In genomic region chr21:42031816-42032215, GRCh38 we compare ENCODE assay signal across 26 cellular contexts. TPM values are rescaled to one million over a fixed set of nuclear protein-coding genes. Genes with fewer than 3 reads are reported as not detected.
DNase-seq lines count a peak whose midpoint lies in the region; TF ChIP-seq lines count a peak whose summit lies in the region.
"Had no signal": no experiment of that assay in that cellular context is flagged by ENCODE, and none has a peak within 500 bp of the region (broad histone marks: within the 10 kb centered on the region; RNA-seq: fewer than 3 reads in every experiment).

No MANE protein-coding gene starts in this region.

- no peaks in the 10 kb centered on the region for H3K9me3 ChIP-seq in OCI-LY1 (ENCODE audit: low read length)
- H3K9me3 ChIP-seq: BE2C, Caco-2, esophagus squamous epithelium, gastrocnemius medialis, right atrium auricular region, tibial nerve had no signal

- H2AFZ ChIP-seq in OCI-LY1 (ENCODE audit: low read length) = no peak overlapping the region
- H2AFZ ChIP-seq: parathyroid adenoma had no signal

- no peaks in the 10 kb centered on the region for H3K36me3 ChIP-seq in OCI-LY1 (ENCODE audit: insufficient read depth, low read length)
- H3K36me3 ChIP-seq: BE2C, cardiac muscle cell, esophagus squamous epithelium, gastrocnemius medialis, right atrium auricular region, tibial nerve had no signal

- H4K20me1 ChIP-seq in OCI-LY1 (ENCODE audit: insufficient read depth, low read length) = no peaks in the 10 kb centered on the region

- H3K9ac ChIP-seq in OCI-LY1 (ENCODE audit: low read length) = peak overlapping the region; percentile 35; the same call in 1 of the 2 replicates
- H3K9ac ChIP-seq: parathyroid adenoma had no signal

- H3K27ac ChIP-seq in OCI-LY1 (ENCODE audit: low read depth, low read length, poor library complexity, severe bottlenecking) = peak overlapping the region; percentile 99
- H3K27ac ChIP-seq: cardiac muscle cell, esophagus squamous epithelium, gastrocnemius medialis, parathyroid adenoma, right atrium auricular region, SK-N-MC, tibial nerve had no signal

- no peaks in the 10 kb centered on the region for H3K79me2 ChIP-seq in OCI-LY1 (ENCODE audit: insufficient read depth, low read length)
- H3K79me2 ChIP-seq: parathyroid adenoma had no signal

- no peak for TF ChIP-seq CTCF in OCI-LY1 (IDR thresholded peaks at IDR 0.05; ENCODE audit: low read length)

- no peaks in the 10 kb centered on the region for H3K27me3 ChIP-seq in OCI-LY1 (ENCODE audit: insufficient read depth, low read length)
- H3K27me3 ChIP-seq: BE2C, cardiac muscle cell, esophagus squamous epithelium, gastrocnemius medialis, right atrium auricular region, tibial nerve had no signal

- no peaks in the 10 kb centered on the region for H3K9me2 ChIP-seq in OCI-LY1 (ENCODE audit: low read depth, low read length)

- H3K4me1 ChIP-seq in OCI-LY1 (ENCODE audit: insufficient read depth, low read length, severe bottlenecking) = peaks cover 65% of the 10 kb centered on the region
- H3K4me1 ChIP-seq: BE2C, Caco-2, esophagus squamous epithelium, gastrocnemius medialis, parathyroid adenoma, right atrium auricular region, tibial nerve had no signal

- H3K4me2 ChIP-seq in OCI-LY1 (ENCODE audit: low read length) = peak overlapping the region; percentile 22; the same call in 1 of the 2 replicates

- DNase-seq in DMS79 (lab: John Stamatoyannopoulos, UW) = peak; percentile 6
- peak; percentile 25 for DNase-seq in NCI-H1092 (lab: John Stamatoyannopoulos, UW)
- DNase-seq in myocyte (ENCODE audit: low read depth) = peak; percentile 46
- no peak for DNase-seq in LoVo (ENCODE audit: low spot score)
- no peak for DNase-seq in occipital lobe (lab: John Stamatoyannopoulos, UW)
- no peak for DNase-seq in NOMO-1 treated with DMSO at 0.1 percent for 48 hours (lab: John Stamatoyannopoulos, UW; ENCODE audit: unreplicated experiment)
- DNase-seq: ACHN; activated CD4-positive, CD25-positive, alpha-beta regulatory T cell treated with anti-CD3 and anti-CD28 coated beads, Interleukin-2, amount 50 U/mL, for 72 hours; activated CD8-positive, alpha-beta T cell treated with anti-CD3 and anti-CD28 coated beads for 36 hours; anterior cingulate cortex; BE2C; Caco-2; endodermal cell; esophagus squamous epithelium; gastrocnemius medialis; H9; NCI-H1417 treated with DMSO at 0.1 percent for 48 hours; T-helper 17 cell had no signal

- H3F3A ChIP-seq in OCI-LY1 (ENCODE audit: insufficient read depth, low read length) = no peaks in the 10 kb centered on the region; the same call in 1 of the 2 replicates

- H3K4me3 ChIP-seq in OCI-LY1 (ENCODE audit: low read depth, low read length, poor library complexity, severe bottlenecking) = no peak overlapping the region
- H3K4me3 ChIP-seq: cardiac muscle cell, esophagus squamous epithelium, gastrocnemius medialis, right atrium auricular region, SK-N-MC, tibial nerve had no signal

RNA-seq across cellular contexts. Expression of gene ZBTB21, which starts 21.7 kb away (rescaled TPM):
- 7.3 and 8.0 TPM in 2 replicates for total RNA-seq in myocyte
- 3.5 TPM for polyA plus RNA-seq in myocyte (2012)
- total RNA-seq in occipital lobe = 14.3 TPM

RNA-seq across cellular contexts. Expression of gene UMODL1, which starts 39.3 kb away (rescaled TPM):
- total RNA-seq in myocyte = not detected in 2 replicates
- polyA plus RNA-seq in myocyte (2012) = 0.04 TPM
- not detected for total RNA-seq in occipital lobe
- total RNA-seq: activated CD8-positive, alpha-beta T cell treated with anti-CD3 and anti-CD28 coated beads for 36 hours; activated T-helper 2 cell treated with anti-CD3 and anti-CD28 coated beads, Interferon-gamma antibody, Interleukin-2, Interleukin-4, amounts not matched to agents 10 μg/mL and 5 μg/mL and 100 μg/mL, durations not matched to agents 14 hours and 24 hours and 36 hours; cardiac muscle cell; esophagus squamous epithelium; H9; M059J; right atrium auricular region; tibial nerve had no signal
- polyA plus RNA-seq: cardiac muscle cell had no signal

Comparison
In these comparisons a context has a peak if more than half of its experiments do, and no peak if none do; other contexts are left out.
1. DNase-seq: peak in DMS79 (single experiment), NCI-H1092 (single experiment) and myocyte (single experiment); none in LoVo (single experiment), occipital lobe (single experiment) and NOMO-1 treated with DMSO at 0.1 percent for 48 hours (single experiment).